Comparison of ENCODE assay signal across 9 cellular contexts in the genomic region with DNA sequence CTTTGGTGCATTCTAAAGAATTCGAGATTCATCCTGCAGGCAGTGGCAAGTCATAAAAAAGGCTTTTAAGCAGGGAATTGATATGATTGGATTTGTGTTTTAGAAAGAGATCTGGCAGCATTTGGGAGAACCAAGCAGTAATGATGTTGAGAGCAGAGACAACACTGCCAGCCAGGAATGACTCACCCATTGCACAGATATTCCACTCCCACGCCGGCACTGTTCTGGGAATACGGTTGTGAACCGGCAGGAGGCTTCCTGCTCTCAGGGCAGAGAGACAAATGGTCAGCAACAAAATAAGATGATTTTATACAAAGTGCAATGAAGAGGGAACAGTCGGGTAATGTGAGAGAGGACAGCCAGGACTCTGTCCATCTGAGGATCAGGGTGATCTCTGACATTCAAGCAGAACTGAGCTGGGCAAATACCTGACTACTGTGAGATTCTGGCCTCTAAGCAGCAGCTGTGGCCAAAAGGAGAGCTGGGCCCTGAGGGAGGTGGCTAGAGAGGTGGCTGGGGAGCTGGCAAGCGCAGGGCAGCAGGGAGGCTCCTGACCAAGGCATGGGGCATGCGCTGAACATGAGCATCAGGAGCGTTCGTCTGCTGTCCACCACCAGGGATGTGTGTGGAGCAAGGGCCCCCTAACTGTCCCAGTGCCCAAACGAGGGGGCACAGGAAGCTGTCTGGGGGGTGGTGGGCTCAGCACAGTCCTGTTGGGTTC. TPM values are rescaled to one million over a fixed set of nuclear protein-coding genes. Genes with fewer than 3 reads are reported as not detected.
DNase-seq lines count a peak whose midpoint lies in the region; ATAC-seq and TF ChIP-seq lines count a peak whose summit lies in the region.
"Had no signal": no experiment of that assay in that cellular context is flagged by ENCODE, and none has a peak within 500 bp of the region (broad histone marks: within the 10 kb centered on the region; RNA-seq: fewer than 3 reads in every experiment).

No MANE protein-coding gene starts in this region.

- no peaks in the 10 kb centered on the region for H3K9me3 Mint-ChIP-seq in T-cell
- H3K9me3 Mint-ChIP-seq in effector memory CD8-positive, alpha-beta T cell = no peaks in the 10 kb centered on the region

- no peak overlapping the region for H3K4me3 Mint-ChIP-seq in T-cell
- no peak overlapping the region for H3K4me3 Mint-ChIP-seq in effector memory CD8-positive, alpha-beta T cell

- H3K27me3 Mint-ChIP-seq in T-cell = no peaks in the 10 kb centered on the region
- no peaks in the 10 kb centered on the region for H3K27me3 Mint-ChIP-seq in effector memory CD8-positive, alpha-beta T cell

- TF ChIP-seq CTCF in WI38 (IDR thresholded peaks at IDR 0.05; ENCODE audit: low read depth, low read length) = peak; percentile 28
- TF ChIP-seq CTCF in foreskin fibroblast (IDR thresholded peaks at IDR 0.05; ENCODE audit: low read depth, low read length) = peak; percentile 27

- POLR2A ChIA-PET in T-cell (lab: Charles Lee) = no interaction called here

- H3K4me1 Mint-ChIP-seq in T-cell = peaks cover 0 to 9% (median 5%) of the 10 kb centered on the region in 3 donors
- H3K4me1 Mint-ChIP-seq in effector memory CD8-positive, alpha-beta T cell (ENCODE audit: low read depth in 2 of 2) = peaks cover 11 to 21% of the 10 kb centered on the region in 2 donors

- peaks cover 19% of the 10 kb centered on the region for H3K36me3 Mint-ChIP-seq in T-cell
- H3K36me3 Mint-ChIP-seq in effector memory CD8-positive, alpha-beta T cell (ENCODE audit: insufficient read depth) = no peaks in the 10 kb centered on the region

- ATAC-seq in T-cell (replicated peaks in 1 of 4) (no peak), GM19035 (IDR thresholded peaks at IDR 0.05; ENCODE audit: unreplicated experiment) (no peak)
- ATAC-seq in effector memory CD8-positive, alpha-beta T cell (replicated peaks) = no peak

- no peak overlapping the region for H3K4me3 ChIP-seq in WI38 (ENCODE audit: low read depth, low read length)
- no peak overlapping the region for H3K4me3 ChIP-seq in foreskin fibroblast (ENCODE audit: low read depth in 1 of 2, low read length in 2 of 2)

- CTCF ChIA-PET in T-cell (lab: Charles Lee) = no interaction called here

- peak; percentile 90 for DNase-seq in Daoy (ENCODE audit: low read depth)
- DNase-seq in foreskin fibroblast = peak; percentile 86 to 92
- DNase-seq in putamen (ENCODE audit: low spot score) = peak; percentile 38
- DNase-seq in GM19240 (ENCODE audit: insufficient read length, low spot score) = no peak
- no peak for DNase-seq in T-cell
- DNase-seq in effector memory CD8-positive, alpha-beta T cell = no peak
- DNase-seq: NCI-H526 had no signal

- no peak overlapping the region for H3K27ac Mint-ChIP-seq in T-cell
- H3K27ac Mint-ChIP-seq in effector memory CD8-positive, alpha-beta T cell = no peak overlapping the region

RNA-seq across cellular contexts. Expression of a gene that starts 56.1 kb away (rescaled TPM):
- 25.7 and 28.4 TPM in 2 replicates for total RNA-seq in Daoy (2014; rRNA removed; shearing (Covaris generic))
- total RNA-seq in T-cell = 10 to 100 TPM; 10.9 to 16.9 (median 16.0) TPM

Comparison
In these comparisons a context has a peak if more than half of its experiments do, and no peak if none do; other contexts are left out.
1. DNase-seq: peak in Daoy (single experiment), foreskin fibroblast (2 of 2) and putamen (single experiment); none in GM19240 (single experiment), T-cell (0 of 34) and effector memory CD8-positive, alpha-beta T cell (0 of 3).